ENCODE assay signal across 1 cellular context in genomic region chr22:28734393-28734792, GRCh38.
TF ChIP-seq lines count a peak whose summit lies in the region.

No MANE protein-coding gene starts in this region.

TF ChIP-seq in H1, 55 proteins besides CTCF, POLR2A, EP300 and RAD21:
- TF ChIP-seq CHD2 (IDR thresholded peaks at IDR 0.05; ENCODE audit: low read length) (no peak), KDM4A (IDR thresholded peaks at IDR 0.05; ENCODE audit: low read depth, low read length, severe bottlenecking) (no peak), FOSL1 (IDR thresholded peaks at IDR 0.05; ENCODE audit: insufficient read depth, low read depth, low read length) (no peak), SIRT6 (IDR thresholded peaks at IDR 0.05; ENCODE audit: low read length) (no peak), USF2 (IDR thresholded peaks at IDR 0.05; ENCODE audit: low read length) (no peak), SUZ12 (IDR thresholded peaks at IDR 0.05; ENCODE audit: low read length) (no peak), MAFK (IDR thresholded peaks at IDR 0.05; ENCODE audit: low read depth, low read length) (no peak), SP4 (IDR thresholded peaks at IDR 0.05; ENCODE audit: low read length) (no peak), KDM5A (IDR thresholded peaks at IDR 0.05; ENCODE audit: low read length) (no peak), NRF1 (IDR thresholded peaks at IDR 0.05; ENCODE audit: low read depth, low read length) (no peak), ZNF274 (IDR thresholded peaks at IDR 0.05; ENCODE audit: borderline replicate concordance, extremely low read depth, low read length) (no peak), MAX (IDR thresholded peaks at IDR 0.05) (no peak), EGR1 (IDR thresholded peaks at IDR 0.05; ENCODE audit: borderline replicate concordance, low read depth, low read length) (no peak), KDM1A (IDR thresholded peaks at IDR 0.05; ENCODE audit: borderline replicate concordance, low read length) (no peak), CHD1 (IDR thresholded peaks at IDR 0.05; ENCODE audit: low read depth, low read length) (no peak), YY1 (IDR thresholded peaks at IDR 0.05; ENCODE audit: low read depth, low read length) (no peak)
- TF ChIP-seq, protein P1, sequence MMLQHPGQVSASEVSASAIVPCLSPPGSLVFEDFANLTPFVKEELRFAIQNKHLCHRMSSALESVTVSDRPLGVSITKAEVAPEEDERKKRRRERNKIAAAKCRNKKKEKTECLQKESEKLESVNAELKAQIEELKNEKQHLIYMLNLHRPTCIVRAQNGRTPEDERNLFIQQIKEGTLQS (IDR thresholded peaks at IDR 0.05; ENCODE audit: insufficient read depth, low read depth, low read length), result no peak
